Comparison of ENCODE assay signal across 1 cellular context in genomic region chr2:113768770-113769169, GRCh38.
TF ChIP-seq lines count a peak whose summit lies in the region.

No MANE protein-coding gene starts in this region.

TF ChIP-seq in IMR-90, 13 proteins besides CTCF, POLR2A, EP300 and RAD21 (continued from another document):
- TF ChIP-seq ELK1 (IDR thresholded peaks at IDR 0.05; ENCODE audit: borderline replicate concordance, low read depth, low read length): no peak
- no peak for TF ChIP-seq MAZ (IDR thresholded peaks at IDR 0.05; ENCODE audit: borderline replicate concordance, low read depth, low read length)
- no peak for TF ChIP-seq MXI1 (IDR thresholded peaks at IDR 0.05; ENCODE audit: borderline replicate concordance, low read depth, low read length)
- TF ChIP-seq BHLHE40 (IDR thresholded peaks at IDR 0.05; ENCODE audit: low read depth, low read length): no peak
- no peak for TF ChIP-seq RCOR1 (IDR thresholded peaks at IDR 0.05; ENCODE audit: insufficient replicate concordance, low read length)
